In the genomic region with DNA sequence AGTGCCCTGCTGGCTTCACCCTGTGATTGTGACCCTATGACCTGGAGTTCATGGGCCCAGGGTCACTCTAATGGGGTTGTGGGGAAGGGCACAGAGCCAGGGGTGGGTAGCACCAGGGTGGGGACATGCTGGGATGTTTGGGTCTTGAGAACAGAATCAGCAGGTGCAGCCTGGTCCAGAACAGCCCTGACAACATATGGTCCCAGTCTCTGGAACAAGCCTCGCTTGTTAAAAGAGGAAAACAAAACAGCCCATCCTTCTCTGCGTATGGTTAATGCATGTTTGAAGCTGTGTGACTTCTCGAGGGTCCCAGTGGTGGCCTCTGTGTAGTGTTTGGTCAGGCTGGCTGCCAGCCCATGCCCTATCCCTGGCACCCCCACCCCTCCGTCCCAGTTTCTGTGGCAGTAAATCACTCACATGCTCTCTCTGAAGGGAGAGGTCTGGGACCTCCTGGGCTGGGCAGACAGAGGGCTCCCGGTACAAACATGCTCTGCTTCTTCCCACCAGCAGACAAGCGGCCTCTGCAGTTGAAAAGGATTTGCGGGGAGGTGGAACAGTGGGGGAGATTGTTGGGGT, we compare ENCODE assay signal across 1 cellular context.
TF ChIP-seq lines count a peak whose summit lies in the region.

No MANE protein-coding gene starts in this region.

TF ChIP-seq in HEK293, 187 proteins besides CTCF, POLR2A, EP300 and RAD21:
- TF ChIP-seq, protein P1, sequence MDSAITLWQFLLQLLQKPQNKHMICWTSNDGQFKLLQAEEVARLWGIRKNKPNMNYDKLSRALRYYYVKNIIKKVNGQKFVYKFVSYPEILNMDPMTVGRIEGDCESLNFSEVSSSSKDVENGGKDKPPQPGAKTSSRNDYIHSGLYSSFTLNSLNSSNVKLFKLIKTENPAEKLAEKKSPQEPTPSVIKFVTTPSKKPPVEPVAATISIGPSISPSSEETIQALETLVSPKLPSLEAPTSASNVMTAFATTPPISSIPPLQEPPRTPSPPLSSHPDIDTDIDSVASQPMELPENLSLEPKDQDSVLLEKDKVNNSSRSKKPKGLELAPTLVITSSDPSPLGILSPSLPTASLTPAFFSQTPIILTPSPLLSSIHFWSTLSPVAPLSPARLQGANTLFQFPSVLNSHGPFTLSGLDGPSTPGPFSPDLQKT (IDR thresholded peaks at IDR 0.05; ENCODE audit: borderline replicate concordance, low read depth, low read length), result no peak
- TF ChIP-seq ZIC2 (tag by site-specific recombination; IDR thresholded peaks at IDR 0.05) (peak; percentile 80), ZNF221 (tag by site-specific recombination; IDR thresholded peaks at IDR 0.05; ENCODE audit: borderline replicate concordance) (no peak), GLIS1 (tag by site-specific recombination; IDR thresholded peaks at IDR 0.05) (peak; percentile 90)
TF ChIP-seq in HEK293: peak in this region for 2.
